ENCODE assay signal across 32 cellular contexts in the genomic region with DNA sequence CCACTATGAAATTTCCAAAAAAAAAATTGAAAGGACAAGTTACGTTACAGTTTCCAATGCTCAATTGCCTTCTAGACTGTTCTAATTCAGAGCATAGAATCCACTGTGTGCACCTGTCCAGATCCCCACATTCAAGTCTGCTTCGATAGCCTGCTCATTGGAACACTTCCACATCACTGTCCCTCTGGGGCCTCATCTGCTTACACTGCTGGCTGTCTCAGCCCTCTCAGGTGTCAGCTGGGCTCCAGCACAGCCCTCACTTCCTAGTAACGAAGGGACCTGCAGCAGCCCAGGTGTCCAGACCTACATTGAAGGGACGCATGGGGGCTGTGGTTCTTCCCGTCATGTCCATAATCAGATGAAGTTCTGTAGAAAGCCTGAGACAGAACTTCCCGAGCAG.
"Had no signal": no experiment of that assay in that cellular context is flagged by ENCODE, and none has a peak within 500 bp of the region (broad histone marks: within the 10 kb centered on the region; RNA-seq: fewer than 3 reads in every experiment).

No MANE protein-coding gene starts in this region.

- H3K4me3 ChIP-seq: adrenal gland, ascending aorta, hepatocyte, left lung, lung, sigmoid colon, smooth muscle cell, thoracic aorta, upper lobe of left lung had no signal

- H3K27me3 Mint-ChIP-seq: activated CD4-positive, alpha-beta T cell treated with anti-CD3 and anti-CD28 coated beads for 36 hours; activated naive CD8-positive, alpha-beta T cell; progenitor cell of endocrine pancreas had no signal

- H3K36me3 Mint-ChIP-seq: activated naive CD8-positive, alpha-beta T cell had no signal

- H3K4me1 ChIP-seq: adrenal gland, ascending aorta, left lung, sigmoid colon, upper lobe of left lung had no signal

- H3K27ac ChIP-seq: adrenal gland, ascending aorta, brain microvascular endothelial cell, hepatocyte, left lung, sigmoid colon, thoracic aorta, upper lobe of left lung had no signal

- H3K4me3 Mint-ChIP-seq: activated CD4-positive, alpha-beta T cell treated with anti-CD3 and anti-CD28 coated beads for 36 hours; activated naive CD8-positive, alpha-beta T cell; activated T-cell treated with anti-CD3 and anti-CD28 coated beads, Interleukin-2, amount 50 U/mL, for 4 hours; immature natural killer cell; naive thymus-derived CD4-positive, alpha-beta T cell; neural crest cell; WTC11 had no signal

- ATAC-seq: activated CD4-positive, alpha-beta T cell treated with anti-CD3 and anti-CD28 coated beads for 36 hours; activated T-cell treated with anti-CD3 and anti-CD28 coated beads, Interleukin-2, amount 50 U/mL, for 4 hours; left lung; naive thymus-derived CD4-positive, alpha-beta T cell; WTC11 had no signal

- H3K9me3 ChIP-seq: adrenal gland, ascending aorta, sigmoid colon, thoracic aorta, upper lobe of left lung had no signal

- H3K27ac Mint-ChIP-seq: activated CD4-positive, alpha-beta T cell treated with anti-CD3 and anti-CD28 coated beads for 36 hours; activated naive CD8-positive, alpha-beta T cell; activated T-helper 2 cell treated with anti-CD3 and anti-CD28 coated beads, Interferon-gamma antibody, Interleukin-2, Interleukin-4, amounts not matched to agents 10 μg/mL and 5 μg/mL and 100 μg/mL, durations not matched to agents 14 hours and 24 hours and 36 hours; immature natural killer cell; naive thymus-derived CD4-positive, alpha-beta T cell; progenitor cell of endocrine pancreas; WTC11 had no signal

- H3K4me1 Mint-ChIP-seq: neural crest cell had no signal

- DNase-seq: activated CD4-positive, alpha-beta T cell treated with anti-CD3 and anti-CD28 coated beads for 36 hours; activated CD4-positive, alpha-beta T cell treated with anti-CD3 and anti-CD28 coated beads, Interleukin-2, amount 50 U/mL, for 48 hours; activated CD8-positive, alpha-beta memory T cell treated with anti-CD3 and anti-CD28 coated beads, Interleukin-2, amount 50 U/mL, for 48 hours; activated naive CD4-positive, alpha-beta T cell; activated T-cell treated with anti-CD3 and anti-CD28 coated beads, Interleukin-2, amount 50 U/mL, for 4 hours; adrenal gland; brain microvascular endothelial cell; caudate nucleus; dermis blood vessel endothelial cell; effector CD8-positive, alpha-beta T cell; foreskin melanocyte; glutamatergic neuron; immature natural killer cell; kidney glomerular epithelial cell; left lung; naive thymus-derived CD4-positive, alpha-beta T cell; retina; sigmoid colon; stimulated activated CD4-positive, alpha-beta T cell treated with anti-CD3 and anti-CD28 coated beads, Interleukin-2, amount 100 ng/mL, for 48 hours; stimulated activated CD8-positive, alpha-beta memory T cell treated with anti-CD3 and anti-CD28 coated beads, Interleukin-4, amount 100 ng/mL, for 48 hours; stimulated activated naive CD4-positive, alpha-beta T cell treated with Interleukin-2 at 50 U/mL for 16 hours; upper lobe of left lung had no signal

- H3K36me3 ChIP-seq: adrenal gland, ascending aorta, brain microvascular endothelial cell, left lung, sigmoid colon, thoracic aorta, upper lobe of left lung had no signal
